Comparison of ENCODE assay signal across 26 cellular contexts in the genomic region with DNA sequence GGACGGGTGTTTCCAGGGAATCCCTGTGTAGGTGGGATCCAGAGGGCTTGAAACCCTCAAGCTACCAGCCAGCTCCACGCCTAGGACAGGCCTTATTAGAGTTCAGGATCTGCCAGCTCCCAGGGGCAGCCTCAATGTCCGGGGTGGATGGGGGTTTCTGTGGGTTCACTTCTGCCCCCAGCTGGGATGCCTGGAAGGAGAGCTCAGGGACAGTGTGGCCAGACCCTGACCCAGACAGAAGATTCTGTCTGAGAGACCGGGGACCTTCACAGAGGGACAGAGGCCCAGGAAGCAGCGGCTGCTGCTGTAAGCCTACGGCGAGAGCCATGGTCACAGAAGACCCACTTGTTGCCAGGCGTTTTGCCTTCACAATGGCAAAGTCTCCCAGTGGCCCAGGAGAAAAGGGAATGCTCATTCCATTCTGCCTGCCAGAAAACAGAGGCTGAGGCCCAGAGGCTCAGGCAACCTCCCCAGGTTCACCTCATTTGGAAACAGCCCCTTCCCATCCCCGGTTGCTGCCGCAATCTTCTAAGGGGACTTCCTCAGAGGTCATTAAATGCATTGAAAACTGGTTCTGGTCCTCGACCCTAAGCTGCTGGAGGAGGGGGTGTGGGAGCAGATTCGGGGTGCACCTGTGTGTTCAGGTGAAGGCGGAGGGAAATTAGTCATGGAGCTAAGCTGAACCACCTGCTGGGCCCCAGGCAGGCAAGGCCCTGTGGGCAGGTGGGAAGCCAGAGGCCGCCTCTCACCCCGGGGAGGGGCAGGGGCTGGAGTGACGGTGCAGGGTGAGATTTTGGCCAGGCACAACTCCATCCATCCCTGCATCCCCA. TPM values are rescaled to one million over a fixed set of nuclear protein-coding genes. Genes with fewer than 3 reads are reported as not detected.
A peak's percentile ranks its signal among the peaks of the same experiment; 100 is the strongest.
DNase-seq lines count a peak whose midpoint lies in the region; ATAC-seq and TF ChIP-seq lines count a peak whose summit lies in the region.
"Had no signal": no experiment of that assay in that cellular context is flagged by ENCODE, and none has a peak within 500 bp of the region (broad histone marks: within the 10 kb centered on the region; RNA-seq: fewer than 3 reads in every experiment).

No MANE protein-coding gene starts in this region.

- no peaks in the 10 kb centered on the region for H3K27me3 ChIP-seq in Caco-2 (replicated peaks; ENCODE audit: control insufficient read depth, insufficient read depth, low read length)
- no peaks in the 10 kb centered on the region for H3K27me3 ChIP-seq in right lobe of liver
- peaks cover 0 to 39% (median 0%) of the 10 kb centered on the region in 3 experiments for H3K27me3 ChIP-seq in neuronal stem cell (ENCODE audit: control insufficient read depth in 3 of 3, insufficient read depth in 3 of 3, low read depth in 1 of 3, low read length in 3 of 3)
- peaks cover 4% of the 10 kb centered on the region for H3K27me3 ChIP-seq in CD8-positive, alpha-beta memory T cell (ENCODE audit: insufficient read depth, low read length, poor library complexity, severe bottlenecking)

- no peaks in the 10 kb centered on the region for H3K9me3 Mint-ChIP-seq in Caco-2 (ENCODE audit: unreplicated experiment)
- H3K9me3 Mint-ChIP-seq in CD8-positive, alpha-beta memory T cell = no peaks in the 10 kb centered on the region
- H3K9me3 Mint-ChIP-seq: IgD-negative memory B cell had no signal

- H3K27ac Mint-ChIP-seq in Caco-2 (ENCODE audit: unreplicated experiment) = peak overlapping the region; percentile 91
- H3K27ac Mint-ChIP-seq in CD8-positive, alpha-beta memory T cell = no peak overlapping the region
- H3K27ac Mint-ChIP-seq: CD14-positive monocyte had no signal

- H3K4ac ChIP-seq in neuronal stem cell (ENCODE audit: low read length) = peak overlapping the region; percentile 53

- 49% methylated on average over 5 of the region's 16 CpGs for WGBS in right lobe of liver (ENCODE audit: insufficient coverage, low coverage, low lambda C conversion rate, missing lambda C conversion rate)
- no CpG with 5 or more reads among the region's 16 CpGs for WGBS in neuronal stem cell (ENCODE audit: extremely low coverage in 2 of 2, insufficient read length in 2 of 2, insufficient replicate concordance in 1 of 2), 2 donors

- no peak overlapping the region for H3K27ac ChIP-seq in coronary artery
- peak overlapping the region; percentile 78 to 90 (median 90) for H3K27ac ChIP-seq in right lobe of liver
- no peak overlapping the region for H3K27ac ChIP-seq in neuronal stem cell (replicated peaks; ENCODE audit: low read length)
- no peak overlapping the region for H3K27ac ChIP-seq in CD8-positive, alpha-beta memory T cell (ENCODE audit: low read depth, low read length)
- H3K27ac ChIP-seq: HL-60, SK-N-MC had no signal

- H4K91ac ChIP-seq in neuronal stem cell (ENCODE audit: low read depth, low read length, poor library complexity) = no peak overlapping the region

- no peak for DNase-seq in Caco-2
- DNase-seq in coronary artery (ENCODE audit: low spot score) = peak; percentile 59
- DNase-seq in right lobe of liver = peak in 1 of 3 donors; percentile 51
- DNase-seq in neuronal stem cell (ENCODE audit: low spot score) = no peak
- DNase-seq in CD8-positive, alpha-beta memory T cell = no peak
- DNase-seq in omental fat pad (ENCODE audit: low spot score) = no peak
- no peak for DNase-seq in left cardiac atrium
- DNase-seq: 8988T, DMS79, H9, Karpas-422, MV-4-11, NCI-H1694, NCI-H2081, NCI-H2171, NCI-H446, NCI-H526, SHP77 treated with DMSO at 0.1 percent for 48 hours had no signal

- peaks cover 34% of the 10 kb centered on the region for H3K4me1 Mint-ChIP-seq in Caco-2 (ENCODE audit: low read depth, unreplicated experiment)
- peaks cover 4 to 9% (median 7%) of the 10 kb centered on the region in 3 donors for H3K4me1 Mint-ChIP-seq in CD8-positive, alpha-beta memory T cell

- no peaks in the 10 kb centered on the region for H3K36me3 ChIP-seq in Caco-2 (ENCODE audit: control insufficient read depth, insufficient read depth, low read length)
- H3K36me3 ChIP-seq in right lobe of liver = no peaks in the 10 kb centered on the region
- H3K36me3 ChIP-seq in neuronal stem cell (replicated peaks in 1 of 2; ENCODE audit: control insufficient read depth in 2 of 2, insufficient read depth in 2 of 2, low read length in 2 of 2) = no peaks in the 10 kb centered on the region
- no peaks in the 10 kb centered on the region for H3K36me3 ChIP-seq in CD8-positive, alpha-beta memory T cell (ENCODE audit: insufficient read depth, low read length)

- CTCF ChIA-PET in Caco-2 (lab: Charles Lee) = interaction anchor here (0.6 to 4.5 kb wide), 21 partner anchors 10 to 510 kb away, joined by 3 to 111 read pairs (median 4); partner anchors contain the start of gene CTSD
- CTCF ChIA-PET in CD8-positive, alpha-beta memory T cell (lab: Charles Lee) = interaction anchor here (1.0 to 6.4 kb wide), 15 partner anchors 10 to 461 kb away, joined by 3 to 286 read pairs (median 14); partner anchors contain the start of genes LSP1, SYT8 and TNNI2

- H3K4me3 ChIP-seq in Caco-2 (ENCODE audit: low read depth, low read length) = no peak overlapping the region
- no peak overlapping the region for H3K4me3 ChIP-seq in coronary artery
- no peak overlapping the region for H3K4me3 ChIP-seq in right lobe of liver
- no peak overlapping the region for H3K4me3 ChIP-seq in neuronal stem cell (ENCODE audit: low read length in 2 of 2)
- no peak overlapping the region for H3K4me3 ChIP-seq in CD8-positive, alpha-beta memory T cell (ENCODE audit: low read length)
- H3K4me3 ChIP-seq: SK-N-MC had no signal

- H3K79me1 ChIP-seq in neuronal stem cell (ENCODE audit: low read depth, low read length) = peaks cover 3% of the 10 kb centered on the region

- H2BK120ac ChIP-seq in neuronal stem cell (ENCODE audit: low read depth, low read length) = peak overlapping the region; percentile 35

- no peaks in the 10 kb centered on the region for H3K9me3 ChIP-seq in Caco-2
- no peaks in the 10 kb centered on the region for H3K9me3 ChIP-seq in right lobe of liver
- H3K9me3 ChIP-seq in neuronal stem cell (replicated peaks in 1 of 2; ENCODE audit: control insufficient read depth in 2 of 2, insufficient read depth in 1 of 2, low read depth in 1 of 2, low read length in 2 of 2) = no peaks in the 10 kb centered on the region
- no peaks in the 10 kb centered on the region for H3K9me3 ChIP-seq in CD8-positive, alpha-beta memory T cell (ENCODE audit: low read length)

- H3K4me3 Mint-ChIP-seq in Caco-2 (ENCODE audit: unreplicated experiment) = peak overlapping the region; percentile 61
- no peak overlapping the region for H3K4me3 Mint-ChIP-seq in CD8-positive, alpha-beta memory T cell
- H3K4me3 Mint-ChIP-seq: IgD-negative memory B cell had no signal

- H2BK5ac ChIP-seq in neuronal stem cell (ENCODE audit: low read length) = peak overlapping the region; percentile 77

- peaks cover 6% of the 10 kb centered on the region for H3K36me3 Mint-ChIP-seq in Caco-2 (ENCODE audit: insufficient read depth, unreplicated experiment)
- H3K36me3 Mint-ChIP-seq in CD8-positive, alpha-beta memory T cell = no peaks in the 10 kb centered on the region
- H3K36me3 Mint-ChIP-seq: CD14-positive monocyte, IgD-negative memory B cell had no signal

- TSS peak; percentile 25 for BruUV-seq in Caco-2 (replicated peaks; lab: Mats Ljungman, UMichigan)

- no peak for TF ChIP-seq CTCF in Caco-2 (IDR thresholded peaks at IDR 0.05; ENCODE audit: insufficient read depth in 1 of 2, low read depth in 1 of 2, low read length in 1 of 2, severe bottlenecking in 1 of 2, unreplicated experiment in 1 of 2)
- no peak for TF ChIP-seq CTCF in coronary artery (IDR thresholded peaks at IDR 0.05)
- TF ChIP-seq CTCF in right lobe of liver (IDR thresholded peaks at IDR 0.05) = no peak
- TF ChIP-seq CTCF in omental fat pad (IDR thresholded peaks at IDR 0.05) = no peak

- peak overlapping the region; percentile 82 for H2AK5ac ChIP-seq in neuronal stem cell (ENCODE audit: low read depth, low read length)

- H3K18ac ChIP-seq in neuronal stem cell (ENCODE audit: low read length) = peak overlapping the region; percentile 76

- no peak overlapping the region for H2AFZ ChIP-seq in neuronal stem cell (ENCODE audit: low read length)

- no peaks in the 10 kb centered on the region for H3K27me3 Mint-ChIP-seq in Caco-2 (ENCODE audit: insufficient read depth, unreplicated experiment)
- H3K27me3 Mint-ChIP-seq in CD8-positive, alpha-beta memory T cell = peaks cover 22 to 45% of the 10 kb centered on the region in 2 donors

- H3K9ac ChIP-seq in neuronal stem cell (ENCODE audit: low read depth, low read length, poor library complexity) = peak overlapping the region; percentile 24

- H3K23ac ChIP-seq in neuronal stem cell (ENCODE audit: low read depth, low read length, poor library complexity) = no peak overlapping the region

- H3K4me1 ChIP-seq in Caco-2 (peaks cover 45% of the 10 kb centered on the region), right lobe of liver (peaks cover 0 to 42% (median 18%) of the 10 kb centered on the region in 4 donors), neuronal stem cell (ENCODE audit: control insufficient read depth in 2 of 2, insufficient read depth in 1 of 2, low read depth in 1 of 2, low read length in 2 of 2) (peaks cover 0 to 14% of the 10 kb centered on the region in 2 donors)
- H3K4me1 ChIP-seq in CD8-positive, alpha-beta memory T cell (ENCODE audit: insufficient read depth, low read length) = peaks cover 13% of the 10 kb centered on the region

- peak overlapping the region; percentile 99 for H2BK12ac ChIP-seq in neuronal stem cell (ENCODE audit: low read length)

- H4K8ac ChIP-seq in neuronal stem cell (ENCODE audit: low read depth, low read length) = no peak overlapping the region

- intact Hi-C loops in Caco-2 (cut with micrococcal nuclease; ENCODE audit: unreplicated experiment) (loop anchor here (1.0 kb wide), 4 partner anchors 18 to 142 kb away; partner anchors contain the start of gene SYT8), right lobe of liver (cut with DNase I) (loop anchor here in 1 of 2 donors (5.0 kb wide), 1 partner anchor 40 kb away; no protein-coding TSS in a partner anchor), left cardiac atrium (cut with DNase I) (loop anchor here (5.0 kb wide), 2 partner anchors 40 to 460 kb away; no protein-coding TSS in a partner anchor)

- H2BK15ac ChIP-seq in neuronal stem cell (ENCODE audit: low read length) = peak overlapping the region; percentile 99

- POLR2A ChIA-PET in Caco-2 (lab: Charles Lee) = interaction anchor here (0.6 to 2.0 kb wide), 5 partner anchors 58 to 297 kb away, joined by 3 to 9 read pairs (median 6); partner anchors contain the start of gene IFITM10
- POLR2A ChIA-PET in CD8-positive, alpha-beta memory T cell (lab: Charles Lee) = no interaction called here

- no peak for TF ChIP-seq POLR2A in right lobe of liver (IDR thresholded peaks at IDR 0.05)

- no peak overlapping the region for H3K14ac ChIP-seq in neuronal stem cell (ENCODE audit: low read length)

- ATAC-seq in right lobe of liver (no peak), omental fat pad (ENCODE audit: low FRiP score) (no peak), HG03442 (IDR thresholded peaks at IDR 0.05; ENCODE audit: unreplicated experiment) (no peak), left cardiac atrium (no peak)

- no peak overlapping the region for H3K4me2 ChIP-seq in neuronal stem cell (ENCODE audit: insufficient read depth, low read length, poor library complexity, severe bottlenecking)

RNA-seq across cellular contexts. Expression of gene KRTAP5-6, which starts 4.9 kb away (rescaled TPM):
- total RNA-seq in Caco-2 (2022) = not detected in 2 replicates
- total RNA-seq in right lobe of liver = 1 to 10 TPM in 3 of 6 experiments, under 1 TPM in 2, not detected in 1; 0.79 to 1.5 (median 1.2) TPM
- not detected for polyA plus RNA-seq in neuronal stem cell (2013, experiment 1 of 2)
- polyA plus RNA-seq in neuronal stem cell (2013, experiment 2 of 2) = not detected
- total RNA-seq in CD8-positive, alpha-beta memory T cell = not detected
- polyA plus RNA-seq in CD8-positive, alpha-beta memory T cell = not detected
- not detected for total RNA-seq in omental fat pad
- not detected for total RNA-seq in left cardiac atrium
- total RNA-seq: H9, HT1080, M059J, RPMI7951 had no signal
- polyA plus RNA-seq: CD14-positive monocyte, IgD-negative memory B cell had no signal

RNA-seq across cellular contexts. Expression of gene IFITM10, which starts 58.3 kb away (rescaled TPM):
- total RNA-seq in Caco-2 (2022) = 1.3 and 2.7 TPM in 2 replicates
- total RNA-seq in right lobe of liver = 10 to 100 TPM in 1 of 6 experiments, 1 to 10 TPM in 5; 1.3 to 11.4 (median 6.7) TPM
- 0.40 TPM for polyA plus RNA-seq in neuronal stem cell (2013, experiment 1 of 2)
- 0.39 TPM for polyA plus RNA-seq in neuronal stem cell (2013, experiment 2 of 2)
- total RNA-seq in CD8-positive, alpha-beta memory T cell = under 1 TPM; 0.39 to 0.95 TPM
- polyA plus RNA-seq in CD8-positive, alpha-beta memory T cell = 0.10 TPM
- total RNA-seq in omental fat pad = 1 to 10 TPM in 3 of 4 donors, under 1 TPM in 1; 0.79 to 2.3 (median 1.6) TPM
- under 1 TPM; 0.27 to 0.76 TPM for total RNA-seq in left cardiac atrium
- polyA plus RNA-seq: CD14-positive monocyte had no signal

Comparison
In these comparisons a context has a peak if more than half of its experiments do, and no peak if none do; other contexts are left out.
1. H3K27ac ChIP-seq: peak in right lobe of liver (3 of 3); none in coronary artery (0 of 2), neuronal stem cell (single experiment) and CD8-positive, alpha-beta memory T cell (single experiment).